ENCODE assay signal across 1 cellular context in the genomic region with DNA sequence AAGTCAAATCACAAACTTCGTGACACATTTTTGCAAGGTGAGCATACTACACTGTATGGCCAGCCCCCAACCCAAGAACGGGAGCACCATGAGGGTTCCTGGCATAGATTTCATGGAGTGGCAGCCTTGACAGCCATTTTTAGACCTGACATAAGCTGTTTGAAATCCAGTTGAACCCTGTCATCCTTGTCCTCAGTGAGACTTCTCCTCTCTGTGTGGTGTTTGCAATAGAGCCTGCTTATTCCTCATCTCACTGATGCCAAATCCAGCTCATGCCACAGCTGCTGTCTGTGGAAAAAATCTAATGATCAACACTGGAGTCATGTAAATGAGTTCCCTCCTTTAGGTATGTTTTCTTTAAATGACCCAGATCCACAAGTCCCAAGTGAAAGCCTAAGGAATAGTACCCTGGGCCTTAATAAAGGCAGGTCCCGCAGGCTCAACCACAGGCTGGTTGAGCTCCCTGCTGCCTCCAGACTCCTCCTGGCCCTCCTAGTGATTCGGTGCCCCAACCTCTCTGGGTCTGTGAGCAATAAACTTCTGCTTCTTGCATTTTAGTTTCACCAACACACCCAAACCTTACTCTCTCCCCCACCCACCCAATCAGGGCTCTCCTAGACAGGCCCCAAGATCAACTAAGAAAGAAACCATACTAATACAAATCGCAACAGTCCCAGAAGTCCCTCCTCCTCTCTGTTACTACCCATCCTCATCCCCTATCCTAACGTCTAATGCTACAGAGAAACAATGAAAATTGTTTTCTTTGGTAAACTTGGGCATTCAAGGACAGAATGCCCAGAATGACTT.
TF ChIP-seq lines count a peak whose summit lies in the region.

No MANE protein-coding gene starts in this region.

TF ChIP-seq in WTC11, 78 proteins besides CTCF, POLR2A, EP300 and RAD21 (continued from another document):
- no peak for TF ChIP-seq CREB1 (CRISPR knock-in tag; IDR thresholded peaks at IDR 0.05)
- TF ChIP-seq, protein P1, sequence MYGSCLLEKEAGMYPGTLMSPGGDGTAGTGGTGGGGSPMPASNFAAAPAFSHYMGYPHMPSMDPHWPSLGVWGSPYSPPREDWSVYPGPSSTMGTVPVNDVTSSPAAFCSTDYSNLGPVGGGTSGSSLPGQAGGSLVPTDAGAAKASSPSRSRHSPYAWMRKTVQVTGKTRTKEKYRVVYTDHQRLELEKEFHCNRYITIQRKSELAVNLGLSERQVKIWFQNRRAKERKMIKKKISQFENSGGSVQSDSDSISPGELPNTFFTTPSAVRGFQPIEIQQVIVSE (CRISPR knock-in tag; IDR thresholded peaks at IDR 0.05; ENCODE audit: borderline replicate concordance), result no peak
- TF ChIP-seq, protein P2, sequence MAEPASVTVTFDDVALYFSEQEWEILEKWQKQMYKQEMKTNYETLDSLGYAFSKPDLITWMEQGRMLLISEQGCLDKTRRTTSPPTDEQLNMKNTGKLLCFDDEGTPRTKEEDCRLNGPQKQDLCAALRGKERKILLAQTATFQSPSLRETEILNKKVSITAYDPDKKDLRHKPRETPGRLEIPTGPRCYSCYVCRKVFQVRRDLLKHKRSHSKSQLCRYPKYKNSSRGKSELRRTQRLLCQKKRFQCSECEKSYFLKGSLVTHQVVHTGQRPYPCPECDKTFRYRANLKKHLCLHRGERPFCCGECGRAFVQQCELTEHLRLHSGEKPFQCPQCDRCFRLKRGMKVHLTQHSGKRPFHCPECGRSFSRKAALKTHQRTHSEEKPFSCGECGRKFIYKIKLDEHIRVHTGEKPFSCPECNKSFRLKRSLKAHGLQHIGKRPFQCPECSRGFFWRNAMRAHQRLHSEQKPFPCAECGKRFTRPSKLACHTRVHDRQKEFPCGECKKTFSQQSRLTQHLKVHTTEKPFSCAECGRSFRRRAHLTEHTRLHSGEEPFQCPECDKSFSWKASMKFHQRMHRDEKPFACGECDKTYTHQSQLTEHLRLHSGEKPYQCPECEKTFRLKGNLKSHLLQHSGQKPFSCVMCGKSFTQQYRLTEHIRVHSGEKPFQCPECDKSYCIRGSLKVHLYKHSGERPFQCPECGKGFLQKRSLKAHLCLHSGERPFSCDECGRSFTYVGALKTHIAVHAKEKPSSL (CRISPR knock-in tag; conservative IDR thresholded peaks at IDR 0.05), result no peak
- TF ChIP-seq, protein P3, sequence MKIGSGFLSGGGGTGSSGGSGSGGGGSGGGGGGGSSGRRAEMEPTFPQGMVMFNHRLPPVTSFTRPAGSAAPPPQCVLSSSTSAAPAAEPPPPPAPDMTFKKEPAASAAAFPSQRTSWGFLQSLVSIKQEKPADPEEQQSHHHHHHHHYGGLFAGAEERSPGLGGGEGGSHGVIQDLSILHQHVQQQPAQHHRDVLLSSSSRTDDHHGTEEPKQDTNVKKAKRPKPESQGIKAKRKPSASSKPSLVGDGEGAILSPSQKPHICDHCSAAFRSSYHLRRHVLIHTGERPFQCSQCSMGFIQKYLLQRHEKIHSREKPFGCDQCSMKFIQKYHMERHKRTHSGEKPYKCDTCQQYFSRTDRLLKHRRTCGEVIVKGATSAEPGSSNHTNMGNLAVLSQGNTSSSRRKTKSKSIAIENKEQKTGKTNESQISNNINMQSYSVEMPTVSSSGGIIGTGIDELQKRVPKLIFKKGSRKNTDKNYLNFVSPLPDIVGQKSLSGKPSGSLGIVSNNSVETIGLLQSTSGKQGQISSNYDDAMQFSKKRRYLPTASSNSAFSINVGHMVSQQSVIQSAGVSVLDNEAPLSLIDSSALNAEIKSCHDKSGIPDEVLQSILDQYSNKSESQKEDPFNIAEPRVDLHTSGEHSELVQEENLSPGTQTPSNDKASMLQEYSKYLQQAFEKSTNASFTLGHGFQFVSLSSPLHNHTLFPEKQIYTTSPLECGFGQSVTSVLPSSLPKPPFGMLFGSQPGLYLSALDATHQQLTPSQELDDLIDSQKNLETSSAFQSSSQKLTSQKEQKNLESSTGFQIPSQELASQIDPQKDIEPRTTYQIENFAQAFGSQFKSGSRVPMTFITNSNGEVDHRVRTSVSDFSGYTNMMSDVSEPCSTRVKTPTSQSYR (CRISPR knock-in tag; IDR thresholded peaks at IDR 0.05), result no peak
- TF ChIP-seq, protein P4, sequence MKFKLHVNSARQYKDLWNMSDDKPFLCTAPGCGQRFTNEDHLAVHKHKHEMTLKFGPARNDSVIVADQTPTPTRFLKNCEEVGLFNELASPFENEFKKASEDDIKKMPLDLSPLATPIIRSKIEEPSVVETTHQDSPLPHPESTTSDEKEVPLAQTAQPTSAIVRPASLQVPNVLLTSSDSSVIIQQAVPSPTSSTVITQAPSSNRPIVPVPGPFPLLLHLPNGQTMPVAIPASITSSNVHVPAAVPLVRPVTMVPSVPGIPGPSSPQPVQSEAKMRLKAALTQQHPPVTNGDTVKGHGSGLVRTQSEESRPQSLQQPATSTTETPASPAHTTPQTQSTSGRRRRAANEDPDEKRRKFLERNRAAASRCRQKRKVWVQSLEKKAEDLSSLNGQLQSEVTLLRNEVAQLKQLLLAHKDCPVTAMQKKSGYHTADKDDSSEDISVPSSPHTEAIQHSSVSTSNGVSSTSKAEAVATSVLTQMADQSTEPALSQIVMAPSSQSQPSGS (CRISPR knock-in tag; IDR thresholded peaks at IDR 0.05; ENCODE audit: borderline replicate concordance, low read depth), result no peak
